8 cellular contexts compared by ENCODE assay signal in the genomic region with DNA sequence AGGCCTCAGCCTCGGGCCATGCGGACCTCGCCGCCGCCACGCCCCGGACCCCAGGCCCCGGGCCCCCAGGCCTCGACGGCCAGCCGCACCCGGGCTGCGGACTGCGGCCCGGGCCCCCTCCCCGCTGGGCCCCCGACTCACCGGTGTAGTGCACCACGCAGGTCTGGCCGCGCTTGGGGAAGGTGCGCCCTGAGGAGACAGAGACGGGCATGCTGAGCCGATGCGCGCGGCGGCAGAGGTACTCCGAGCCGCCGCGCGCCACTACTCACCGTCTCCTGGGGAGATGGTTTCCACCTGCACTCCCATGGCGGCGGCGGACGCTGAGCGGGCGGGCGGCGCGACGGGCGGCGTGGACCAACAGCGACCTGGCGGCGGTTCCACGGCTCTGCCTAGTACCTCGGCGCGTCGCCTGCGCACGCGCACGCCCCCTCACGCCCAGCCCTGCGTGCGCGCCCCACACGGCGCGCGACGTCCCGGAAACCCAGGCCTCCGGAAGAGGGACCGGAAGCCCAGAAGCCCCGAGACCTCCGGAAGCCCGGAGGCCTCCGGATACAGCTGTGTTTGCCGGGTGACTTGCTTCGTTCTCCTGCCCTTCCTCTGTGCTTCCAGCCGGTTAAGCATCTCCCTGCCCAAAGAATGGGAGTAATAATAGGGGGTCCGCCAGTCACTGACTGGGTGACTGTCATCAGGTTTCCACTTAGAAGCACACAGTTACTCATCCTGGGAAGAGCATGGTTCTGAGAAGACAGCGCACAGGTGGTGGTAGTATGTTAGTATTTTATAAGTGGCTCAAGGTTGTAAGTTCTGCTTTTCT. TPM values are rescaled to one million over a fixed set of nuclear protein-coding genes. Genes with fewer than 3 reads are reported as not detected.
DNase-seq lines count a peak whose midpoint lies in the region; ATAC-seq, FAIRE-seq and TF ChIP-seq lines count a peak whose summit lies in the region.

A gene (minus strand): TSS at position 362 of the 814 bp plus-strand sequence. CDS start 56 bp downstream, at position 306.

- H3K4me2 ChIP-seq in keratinocyte (ENCODE audit: control insufficient read depth, extremely low read depth, insufficient read depth, low read depth, low read length), result peak within 1 kb of the TSS; percentile 99

- FAIRE-seq in keratinocyte (lab: Jason Lieb, UNC), result peak; percentile 49

- H3K27me3 ChIP-seq in keratinocyte (ENCODE audit: control insufficient read depth, extremely low read depth, insufficient read depth, low read length), result no peaks in the 10 kb centered on the region

- H4K20me1 ChIP-seq in keratinocyte (ENCODE audit: control insufficient read depth, extremely low read depth, insufficient read depth, low read length), result peaks cover 34% of the 10 kb centered on the region

- ATAC-seq in GM19043 (IDR thresholded peaks at IDR 0.05; ENCODE audit: low read depth, unreplicated experiment) (peak; percentile 88), HG03354 (IDR thresholded peaks at IDR 0.05; ENCODE audit: poor library complexity, severe bottlenecking, unreplicated experiment) (peak; percentile 78)

- peaks cover 12% of the 10 kb centered on the region for H3K9me1 ChIP-seq in keratinocyte (ENCODE audit: control insufficient read depth, extremely low read depth, insufficient read depth, low read length)

- TF ChIP-seq CTCF in AG09309 (IDR thresholded peaks at IDR 0.05; ENCODE audit: control insufficient read depth, insufficient read depth, low read depth, low read length, missing control alignments) (no peak), keratinocyte (optimal IDR thresholded peaks at IDR 0.05 in 1 of 3, IDR thresholded peaks at IDR 0.05 in 1 of 3, conservative IDR thresholded peaks at IDR 0.05 in 1 of 3; ENCODE audit: extremely low read depth in 1 of 3, insufficient read depth in 2 of 3, low read length in 3 of 3) (peak in 1 of 3 experiments; percentile 15)

- H3K36me3 ChIP-seq in keratinocyte (ENCODE audit: control insufficient read depth in 2 of 2, extremely low read depth in 1 of 2, insufficient read depth in 2 of 2, low read length in 2 of 2), result peaks cover 11 to 16% of the 10 kb centered on the region in 2 experiments

- peak within 1 kb of the TSS; percentile 76 for H3K9ac ChIP-seq in keratinocyte (ENCODE audit: control insufficient read depth, extremely low read depth, insufficient read depth, low read length)

- peak within 1 kb of the TSS; percentile 76 for H2AFZ ChIP-seq in keratinocyte (ENCODE audit: control insufficient read depth, low read length)

- H3K4me1 ChIP-seq in keratinocyte (ENCODE audit: control insufficient read depth, extremely low read depth, insufficient read depth, low read length), result peaks cover 49% of the 10 kb centered on the region

- H3K27ac ChIP-seq in keratinocyte (ENCODE audit: control insufficient read depth, insufficient read depth, low read length), result peak within 1 kb of the TSS; percentile 61

- H3K4me3 ChIP-seq in AG09309 (ENCODE audit: control insufficient read depth, low read depth, low read length) (peak within 1 kb of the TSS; percentile 82), keratinocyte (ENCODE audit: control insufficient read depth in 2 of 3, extremely low read depth in 1 of 3, insufficient read depth in 2 of 3, low read depth in 1 of 3, low read length in 3 of 3) (peak within 1 kb of the TSS; percentile 79 to 93 (median 81))

- dilution Hi-C loops in keratinocyte (cut with MboI; ENCODE audit: extremely low pct_ligation_motif_present, low sequenced_read_pairs), result no loop called here

- no peaks in the 10 kb centered on the region for H3K9me3 ChIP-seq in keratinocyte (ENCODE audit: control insufficient read depth, low read depth, low read length)

- H3K79me2 ChIP-seq in keratinocyte (ENCODE audit: control insufficient read depth, insufficient read depth, low read length), result peaks cover 49% of the 10 kb centered on the region

- DNase-seq in AG09309 (ENCODE audit: low read depth), result no peak
- peak; percentile 44 to 96 for DNase-seq in NCI-H446 (lab: John Stamatoyannopoulos, UW)
- DNase-seq in activated CD4-positive, CD25-positive, alpha-beta regulatory T cell treated with anti-CD3 and anti-CD28 coated beads, Interleukin-2, amount 50 U/mL, for 16 hours (ENCODE audit: low read depth, low spot score), result peak; percentile 84
- peak; percentile 89 for DNase-seq in central memory CD4-positive, alpha-beta T cell
- peak; percentile 69 for DNase-seq in keratinocyte (ENCODE audit: low read depth, low spot score)
- DNase-seq in stimulated activated CD4-positive, alpha-beta T cell treated with anti-CD3 and anti-CD28 coated beads, Interleukin-15, amount 100 ng/mL, for 1 hour (ENCODE audit: low read depth in 1 of 2, low spot score in 1 of 2), result peak; percentile 87

RNA-seq across cellular contexts. Expression of the gene that starts here (rescaled TPM):
- polyA plus RNA-seq in keratinocyte, result 776 to 1,168 TPM (median 1,010 TPM) in 3 replicates
- polyA plus RNA-seq in keratinocyte (2011; ENCODE audit: low read depth), result 146 TPM
- polyA plus RNA-seq in keratinocyte (2011; cell fraction: cytosol; rRNA removed), result 1,559 and 1,933 TPM in 2 replicates
- polyA plus RNA-seq in keratinocyte (2011; cell fraction: nucleus; rRNA removed), result 545 and 624 TPM in 2 replicates
- polyA plus RNA-seq in keratinocyte (2012; ENCODE audit: low replicate concordance), result 338 and 759 TPM in 2 replicates
- polyA minus RNA-seq in keratinocyte, result 922 to 1,521 TPM (median 1,297 TPM) in 3 replicates
- 512 TPM for polyA minus RNA-seq in keratinocyte (2011; cell fraction: cytosol; rRNA and poly(A)+ RNA removed)
- 117 and 213 TPM in 2 replicates for polyA minus RNA-seq in keratinocyte (2011; cell fraction: nucleus; rRNA and poly(A)+ RNA removed)
